1 cellular context compared by ENCODE assay signal in the genomic region with DNA sequence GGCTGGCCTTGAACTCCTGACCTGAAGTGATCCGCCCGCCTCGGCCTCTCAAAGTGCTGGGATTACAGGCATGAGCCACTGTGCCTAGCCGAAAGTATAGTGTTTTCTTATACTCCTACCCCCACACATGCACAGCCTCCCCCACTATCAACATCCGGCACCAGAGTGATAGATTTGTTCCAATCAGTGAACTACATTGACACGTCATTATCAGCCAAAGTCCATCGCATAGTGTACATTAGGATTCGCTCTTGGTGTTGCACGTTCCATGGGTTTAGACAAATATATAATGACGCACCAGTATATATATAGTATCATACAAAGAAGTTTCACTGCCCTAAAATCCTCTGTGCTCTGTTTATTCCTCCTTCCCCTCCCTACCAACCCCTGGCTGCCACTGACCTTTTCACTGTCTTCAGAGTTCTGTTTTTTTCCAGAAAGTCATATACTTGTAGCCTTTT.
TF ChIP-seq lines count a peak whose summit lies in the region.

No MANE protein-coding gene starts in this region.

TF ChIP-seq in HepG2, 621 proteins besides CTCF, POLR2A, EP300 and RAD21 (continues in another document):
- TF ChIP-seq MED1 (CRISPR knock-in tag; IDR thresholded peaks at IDR 0.05) = peak; percentile 99
- TF ChIP-seq ZNF17 (CRISPR knock-in tag; IDR thresholded peaks at IDR 0.05) = no peak
- no peak for TF ChIP-seq HIVEP1 (CRISPR knock-in tag; IDR thresholded peaks at IDR 0.05)
- TF ChIP-seq ZNF143 (CRISPR knock-in tag; IDR thresholded peaks at IDR 0.05) = no peak
- TF ChIP-seq MIER3 (CRISPR knock-in tag; IDR thresholded peaks at IDR 0.05; ENCODE audit: borderline replicate concordance) = peak; percentile 93
- TF ChIP-seq PHF20 (CRISPR knock-in tag; IDR thresholded peaks at IDR 0.05) = no peak
- TF ChIP-seq, protein P1, sequence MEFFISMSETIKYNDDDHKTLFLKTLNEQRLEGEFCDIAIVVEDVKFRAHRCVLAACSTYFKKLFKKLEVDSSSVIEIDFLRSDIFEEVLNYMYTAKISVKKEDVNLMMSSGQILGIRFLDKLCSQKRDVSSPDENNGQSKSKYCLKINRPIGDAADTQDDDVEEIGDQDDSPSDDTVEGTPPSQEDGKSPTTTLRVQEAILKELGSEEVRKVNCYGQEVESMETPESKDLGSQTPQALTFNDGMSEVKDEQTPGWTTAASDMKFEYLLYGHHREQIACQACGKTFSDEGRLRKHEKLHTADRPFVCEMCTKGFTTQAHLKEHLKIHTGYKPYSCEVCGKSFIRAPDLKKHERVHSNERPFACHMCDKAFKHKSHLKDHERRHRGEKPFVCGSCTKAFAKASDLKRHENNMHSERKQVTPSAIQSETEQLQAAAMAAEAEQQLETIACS (CRISPR knock-in tag; IDR thresholded peaks at IDR 0.05) = no peak
- no peak for TF ChIP-seq ZNF672 (CRISPR knock-in tag; IDR thresholded peaks at IDR 0.05)
- TF ChIP-seq ETV5 (CRISPR knock-in tag; IDR thresholded peaks at IDR 0.05; ENCODE audit: borderline replicate concordance) = peak; percentile 99
- TF ChIP-seq, protein P2, sequence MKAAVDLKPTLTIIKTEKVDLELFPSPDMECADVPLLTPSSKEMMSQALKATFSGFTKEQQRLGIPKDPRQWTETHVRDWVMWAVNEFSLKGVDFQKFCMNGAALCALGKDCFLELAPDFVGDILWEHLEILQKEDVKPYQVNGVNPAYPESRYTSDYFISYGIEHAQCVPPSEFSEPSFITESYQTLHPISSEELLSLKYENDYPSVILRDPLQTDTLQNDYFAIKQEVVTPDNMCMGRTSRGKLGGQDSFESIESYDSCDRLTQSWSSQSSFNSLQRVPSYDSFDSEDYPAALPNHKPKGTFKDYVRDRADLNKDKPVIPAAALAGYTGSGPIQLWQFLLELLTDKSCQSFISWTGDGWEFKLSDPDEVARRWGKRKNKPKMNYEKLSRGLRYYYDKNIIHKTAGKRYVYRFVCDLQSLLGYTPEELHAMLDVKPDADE (CRISPR knock-in tag; IDR thresholded peaks at IDR 0.05) = no peak
- TF ChIP-seq, protein P3, sequence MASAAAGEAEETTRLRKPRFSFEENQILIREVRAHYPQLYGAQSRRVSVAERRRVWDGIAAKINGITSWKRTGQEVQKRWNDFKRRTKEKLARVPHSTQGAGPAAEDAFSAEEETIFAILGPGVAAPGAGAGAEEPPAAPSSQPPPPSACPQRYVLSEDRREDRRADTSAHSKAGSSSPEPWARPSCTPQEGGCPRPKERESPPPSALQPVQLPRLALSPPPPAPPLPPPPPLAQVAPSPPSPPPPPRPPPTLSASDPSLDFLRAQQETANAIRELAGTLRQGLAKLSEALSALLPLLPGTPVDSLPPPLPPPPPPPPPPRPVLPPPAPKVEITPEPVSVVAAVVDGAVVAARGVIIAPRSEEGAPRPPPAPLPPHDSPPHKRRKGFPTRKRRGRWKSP (CRISPR knock-in tag; IDR thresholded peaks at IDR 0.05) = no peak
- no peak for TF ChIP-seq ZNF207 (IDR thresholded peaks at IDR 0.05; ENCODE audit: borderline replicate concordance)
- TF ChIP-seq FOXM1 (CRISPR knock-in tag; IDR thresholded peaks at IDR 0.05) = no peak
- TF ChIP-seq KDM3A (CRISPR knock-in tag; IDR thresholded peaks at IDR 0.05; ENCODE audit: low read depth) = peak; percentile 66; the same call in 1 of the 2 replicates
- TF ChIP-seq EEA1 (CRISPR knock-in tag; IDR thresholded peaks at IDR 0.05; ENCODE audit: borderline replicate concordance) = no peak
- no peak; the same call in 1 of the 2 replicates for TF ChIP-seq CBX5 (CRISPR knock-in tag; IDR thresholded peaks at IDR 0.05; ENCODE audit: borderline replicate concordance)
- TF ChIP-seq TEAD2 (CRISPR knock-in tag; IDR thresholded peaks at IDR 0.05) = no peak
- peak; percentile 62; the same call in 1 of the 2 replicates for TF ChIP-seq ESRRA (CRISPR knock-in tag; IDR thresholded peaks at IDR 0.05; ENCODE audit: low read depth)
- TF ChIP-seq, protein P4, sequence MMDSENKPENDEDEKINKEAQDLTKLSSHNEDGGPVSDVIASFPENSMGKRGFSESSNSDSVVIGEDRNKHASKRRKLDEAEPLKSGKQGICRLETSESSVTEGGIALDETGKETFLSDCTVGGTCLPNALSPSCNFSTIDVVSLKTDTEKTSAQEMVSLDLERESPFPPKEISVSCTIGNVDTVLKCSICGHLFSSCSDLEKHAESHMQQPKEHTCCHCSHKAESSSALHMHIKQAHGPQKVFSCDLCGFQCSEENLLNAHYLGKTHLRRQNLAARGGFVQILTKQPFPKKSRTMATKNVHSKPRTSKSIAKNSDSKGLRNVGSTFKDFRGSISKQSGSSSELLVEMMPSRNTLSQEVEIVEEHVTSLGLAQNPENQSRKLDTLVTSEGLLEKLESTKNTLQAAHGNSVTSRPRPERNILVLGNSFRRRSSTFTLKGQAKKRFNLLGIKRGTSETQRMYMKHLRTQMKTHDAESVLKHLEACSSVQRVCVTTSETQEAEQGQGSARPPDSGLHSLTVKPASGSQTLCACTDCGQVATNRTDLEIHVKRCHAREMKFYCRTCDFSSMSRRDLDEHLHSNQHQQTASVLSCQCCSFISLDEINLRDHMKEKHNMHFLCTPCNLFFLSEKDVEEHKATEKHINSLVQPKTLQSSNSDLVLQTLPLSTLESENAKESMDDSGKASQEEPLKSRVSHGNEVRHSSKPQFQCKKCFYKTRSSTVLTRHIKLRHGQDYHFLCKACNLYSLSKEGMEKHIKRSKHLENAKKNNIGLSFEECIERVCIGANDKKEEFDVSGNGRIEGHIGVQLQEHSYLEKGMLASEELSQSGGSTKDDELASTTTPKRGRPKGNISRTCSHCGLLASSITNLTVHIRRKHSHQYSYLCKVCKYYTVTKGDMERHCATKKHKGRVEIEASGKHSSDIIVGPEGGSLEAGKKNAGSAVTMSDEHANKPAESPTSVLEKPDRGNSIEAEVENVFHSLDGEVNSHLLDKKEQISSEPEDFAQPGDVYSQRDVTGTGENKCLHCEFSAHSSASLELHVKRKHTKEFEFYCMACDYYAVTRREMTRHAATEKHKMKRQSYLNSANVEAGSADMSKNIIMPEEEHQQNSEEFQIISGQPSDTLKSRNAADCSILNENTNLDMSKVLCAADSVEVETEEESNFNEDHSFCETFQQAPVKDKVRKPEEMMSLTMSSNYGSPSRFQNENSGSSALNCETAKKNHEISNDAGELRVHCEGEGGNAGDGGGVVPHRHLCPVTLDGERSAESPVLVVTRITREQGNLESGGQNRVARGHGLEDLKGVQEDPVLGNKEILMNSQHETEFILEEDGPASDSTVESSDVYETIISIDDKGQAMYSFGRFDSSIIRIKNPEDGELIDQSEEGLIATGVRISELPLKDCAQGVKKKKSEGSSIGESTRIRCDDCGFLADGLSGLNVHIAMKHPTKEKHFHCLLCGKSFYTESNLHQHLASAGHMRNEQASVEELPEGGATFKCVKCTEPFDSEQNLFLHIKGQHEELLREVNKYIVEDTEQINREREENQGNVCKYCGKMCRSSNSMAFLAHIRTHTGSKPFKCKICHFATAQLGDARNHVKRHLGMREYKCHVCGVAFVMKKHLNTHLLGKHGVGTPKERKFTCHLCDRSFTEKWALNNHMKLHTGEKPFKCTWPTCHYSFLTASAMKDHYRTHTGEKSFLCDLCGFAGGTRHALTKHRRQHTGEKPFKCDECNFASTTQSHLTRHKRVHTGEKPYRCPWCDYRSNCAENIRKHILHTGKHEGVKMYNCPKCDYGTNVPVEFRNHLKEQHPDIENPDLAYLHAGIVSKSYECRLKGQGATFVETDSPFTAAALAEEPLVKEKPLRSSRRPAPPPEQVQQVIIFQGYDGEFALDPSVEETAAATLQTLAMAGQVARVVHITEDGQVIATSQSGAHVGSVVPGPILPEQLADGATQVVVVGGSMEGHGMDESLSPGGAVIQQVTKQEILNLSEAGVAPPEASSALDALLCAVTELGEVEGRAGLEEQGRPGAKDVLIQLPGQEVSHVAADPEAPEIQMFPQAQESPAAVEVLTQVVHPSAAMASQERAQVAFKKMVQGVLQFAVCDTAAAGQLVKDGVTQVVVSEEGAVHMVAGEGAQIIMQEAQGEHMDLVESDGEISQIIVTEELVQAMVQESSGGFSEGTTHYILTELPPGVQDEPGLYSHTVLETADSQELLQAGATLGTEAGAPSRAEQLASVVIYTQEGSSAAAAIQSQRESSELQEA (CRISPR knock-in tag; IDR thresholded peaks at IDR 0.05; ENCODE audit: not compliant biosample characterization) = no peak
- no peak; the same call in 1 of the 2 replicates for TF ChIP-seq ZNF816 (CRISPR knock-in tag; IDR thresholded peaks at IDR 0.05; ENCODE audit: borderline replicate concordance)
- TF ChIP-seq SALL2 (CRISPR knock-in tag; IDR thresholded peaks at IDR 0.05) = no peak
- no peak for TF ChIP-seq AGO1 (IDR thresholded peaks at IDR 0.05; ENCODE audit: low read depth, low read length, poor library complexity, severe bottlenecking)
- TF ChIP-seq HOXA3 (CRISPR knock-in tag; IDR thresholded peaks at IDR 0.05) = peak; percentile 92
- TF ChIP-seq, protein P5, sequence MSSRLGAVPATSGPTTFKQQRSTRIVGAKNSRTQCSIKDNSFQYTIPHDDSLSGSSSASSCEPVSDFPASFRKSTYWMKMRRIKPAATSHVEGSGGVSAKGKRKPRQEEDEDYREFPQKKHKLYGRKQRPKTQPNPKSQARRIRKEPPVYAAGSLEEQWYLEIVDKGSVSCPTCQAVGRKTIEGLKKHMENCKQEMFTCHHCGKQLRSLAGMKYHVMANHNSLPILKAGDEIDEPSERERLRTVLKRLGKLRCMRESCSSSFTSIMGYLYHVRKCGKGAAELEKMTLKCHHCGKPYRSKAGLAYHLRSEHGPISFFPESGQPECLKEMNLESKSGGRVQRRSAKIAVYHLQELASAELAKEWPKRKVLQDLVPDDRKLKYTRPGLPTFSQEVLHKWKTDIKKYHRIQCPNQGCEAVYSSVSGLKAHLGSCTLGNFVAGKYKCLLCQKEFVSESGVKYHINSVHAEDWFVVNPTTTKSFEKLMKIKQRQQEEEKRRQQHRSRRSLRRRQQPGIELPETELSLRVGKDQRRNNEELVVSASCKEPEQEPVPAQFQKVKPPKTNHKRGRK (CRISPR knock-in tag; IDR thresholded peaks at IDR 0.05) = no peak; the same call in 1 of the 2 replicates
- TF ChIP-seq, protein P6, sequence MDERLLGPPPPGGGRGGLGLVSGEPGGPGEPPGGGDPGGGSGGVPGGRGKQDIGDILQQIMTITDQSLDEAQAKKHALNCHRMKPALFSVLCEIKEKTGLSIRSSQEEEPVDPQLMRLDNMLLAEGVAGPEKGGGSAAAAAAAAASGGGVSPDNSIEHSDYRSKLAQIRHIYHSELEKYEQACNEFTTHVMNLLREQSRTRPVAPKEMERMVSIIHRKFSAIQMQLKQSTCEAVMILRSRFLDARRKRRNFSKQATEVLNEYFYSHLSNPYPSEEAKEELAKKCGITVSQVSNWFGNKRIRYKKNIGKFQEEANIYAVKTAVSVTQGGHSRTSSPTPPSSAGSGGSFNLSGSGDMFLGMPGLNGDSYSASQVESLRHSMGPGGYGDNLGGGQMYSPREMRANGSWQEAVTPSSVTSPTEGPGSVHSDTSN (CRISPR knock-in tag; IDR thresholded peaks at IDR 0.05) = peak; percentile 32; the same call in 1 of the 2 replicates
- no peak for TF ChIP-seq MAFF (IDR thresholded peaks at IDR 0.05; ENCODE audit: low read depth, low read length)
- peak; percentile 51 for TF ChIP-seq KDM2A (CRISPR knock-in tag; IDR thresholded peaks at IDR 0.05; ENCODE audit: borderline replicate concordance, low read depth)
- TF ChIP-seq ZNF674 (CRISPR knock-in tag; IDR thresholded peaks at IDR 0.05; ENCODE audit: low read depth) = no peak
- peak; percentile 96 for TF ChIP-seq JUN (CRISPR knock-in tag; IDR thresholded peaks at IDR 0.05)
- no peak for TF ChIP-seq AKAP8 (CRISPR knock-in tag; IDR thresholded peaks at IDR 0.05)
- no peak for TF ChIP-seq MTA3 (CRISPR knock-in tag; IDR thresholded peaks at IDR 0.05)
- peak; percentile 78; the same call in 1 of the 2 replicates for TF ChIP-seq ZNF430 (CRISPR knock-in tag; IDR thresholded peaks at IDR 0.05)
- TF ChIP-seq, protein P7, sequence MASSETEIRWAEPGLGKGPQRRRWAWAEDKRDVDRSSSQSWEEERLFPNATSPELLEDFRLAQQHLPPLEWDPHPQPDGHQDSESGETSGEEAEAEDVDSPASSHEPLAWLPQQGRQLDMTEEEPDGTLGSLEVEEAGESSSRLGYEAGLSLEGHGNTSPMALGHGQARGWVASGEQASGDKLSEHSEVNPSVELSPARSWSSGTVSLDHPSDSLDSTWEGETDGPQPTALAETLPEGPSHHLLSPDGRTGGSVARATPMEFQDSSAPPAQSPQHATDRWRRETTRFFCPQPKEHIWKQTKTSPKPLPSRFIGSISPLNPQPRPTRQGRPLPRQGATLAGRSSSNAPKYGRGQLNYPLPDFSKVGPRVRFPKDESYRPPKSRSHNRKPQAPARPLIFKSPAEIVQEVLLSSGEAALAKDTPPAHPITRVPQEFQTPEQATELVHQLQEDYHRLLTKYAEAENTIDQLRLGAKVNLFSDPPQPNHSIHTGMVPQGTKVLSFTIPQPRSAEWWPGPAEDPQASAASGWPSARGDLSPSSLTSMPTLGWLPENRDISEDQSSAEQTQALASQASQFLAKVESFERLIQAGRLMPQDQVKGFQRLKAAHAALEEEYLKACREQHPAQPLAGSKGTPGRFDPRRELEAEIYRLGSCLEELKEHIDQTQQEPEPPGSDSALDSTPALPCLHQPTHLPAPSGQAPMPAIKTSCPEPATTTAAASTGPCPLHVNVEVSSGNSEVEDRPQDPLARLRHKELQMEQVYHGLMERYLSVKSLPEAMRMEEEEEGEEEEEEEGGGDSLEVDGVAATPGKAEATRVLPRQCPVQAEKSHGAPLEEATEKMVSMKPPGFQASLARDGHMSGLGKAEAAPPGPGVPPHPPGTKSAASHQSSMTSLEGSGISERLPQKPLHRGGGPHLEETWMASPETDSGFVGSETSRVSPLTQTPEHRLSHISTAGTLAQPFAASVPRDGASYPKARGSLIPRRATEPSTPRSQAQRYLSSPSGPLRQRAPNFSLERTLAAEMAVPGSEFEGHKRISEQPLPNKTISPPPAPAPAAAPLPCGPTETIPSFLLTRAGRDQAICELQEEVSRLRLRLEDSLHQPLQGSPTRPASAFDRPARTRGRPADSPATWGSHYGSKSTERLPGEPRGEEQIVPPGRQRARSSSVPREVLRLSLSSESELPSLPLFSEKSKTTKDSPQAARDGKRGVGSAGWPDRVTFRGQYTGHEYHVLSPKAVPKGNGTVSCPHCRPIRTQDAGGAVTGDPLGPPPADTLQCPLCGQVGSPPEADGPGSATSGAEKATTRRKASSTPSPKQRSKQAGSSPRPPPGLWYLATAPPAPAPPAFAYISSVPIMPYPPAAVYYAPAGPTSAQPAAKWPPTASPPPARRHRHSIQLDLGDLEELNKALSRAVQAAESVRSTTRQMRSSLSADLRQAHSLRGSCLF (CRISPR knock-in tag; IDR thresholded peaks at IDR 0.05; ENCODE audit: borderline replicate concordance) = no peak
- no peak for TF ChIP-seq MATR3 (CRISPR knock-in tag; IDR thresholded peaks at IDR 0.05)
- no peak for TF ChIP-seq RARG (CRISPR knock-in tag; IDR thresholded peaks at IDR 0.05; ENCODE audit: low read depth)
- TF ChIP-seq SKI (IDR thresholded peaks at IDR 0.05; ENCODE audit: partially characterized antibody) = peak; percentile 49
- no peak for TF ChIP-seq ZNF326 (CRISPR knock-in tag; IDR thresholded peaks at IDR 0.05; ENCODE audit: borderline replicate concordance)
